9 cellular contexts compared by ENCODE assay signal in genomic region chr19:7395793-7396192, GRCh38. TPM values are rescaled to one million over a fixed set of nuclear protein-coding genes. Genes with fewer than 3 reads are reported as not detected.
DNase-seq lines count a peak whose midpoint lies in the region; ATAC-seq and TF ChIP-seq lines count a peak whose summit lies in the region.
"Had no signal": no experiment of that assay in that cellular context is flagged by ENCODE, and none has a peak within 500 bp of the region (broad histone marks: within the 10 kb centered on the region; RNA-seq: fewer than 3 reads in every experiment).

No MANE protein-coding gene starts in this region.

- peak overlapping the region; percentile 83 for H3K4me3 Mint-ChIP-seq in activated CD4-positive, alpha-beta T cell treated with anti-CD3 and anti-CD28 coated beads for 36 hours
- peak overlapping the region; percentile 85 for H3K4me3 Mint-ChIP-seq in activated naive CD8-positive, alpha-beta T cell treated with anti-CD3 and anti-CD28 coated beads for 36 hours

- CTCF ChIA-PET in activated CD4-positive, alpha-beta T cell treated with anti-CD3 and anti-CD28 coated beads for 36 hours (lab: Charles Lee) = no interaction called here

- intact Hi-C loops in activated CD4-positive, alpha-beta T cell treated with anti-CD3 and anti-CD28 coated beads for 36 hours (cut with DNase I, micrococcal nuclease) = loop anchor here in 1 of 2 experiments (1.0 to 2.0 kb wide), 5 partner anchors 93 to 435 kb away; partner anchors contain the start of genes EVI5L, MCOLN1, PET100 and PEX11G
- intact Hi-C loops in testis (cut with DNase I; ENCODE audit: low total_unique reads) = no loop called here

- peaks cover 22% of the 10 kb centered on the region for H3K4me1 ChIP-seq in testis

- H3K27ac Mint-ChIP-seq in activated CD4-positive, alpha-beta T cell treated with anti-CD3 and anti-CD28 coated beads for 36 hours = peak overlapping the region; percentile 89
- H3K27ac Mint-ChIP-seq in activated naive CD8-positive, alpha-beta T cell treated with anti-CD3 and anti-CD28 coated beads for 36 hours = peak overlapping the region; percentile 64

- ATAC-seq in activated CD4-positive, alpha-beta T cell treated with anti-CD3 and anti-CD28 coated beads for 36 hours = no peak

- peak overlapping the region; percentile 84 for H3K4me3 ChIP-seq in kidney epithelial cell (ENCODE audit: low read depth, low read length)
- H3K4me3 ChIP-seq in testis = peak overlapping the region; percentile 88 to 93

- H3K4me1 Mint-ChIP-seq in activated CD4-positive, alpha-beta T cell treated with anti-CD3 and anti-CD28 coated beads for 36 hours = peaks cover 41% of the 10 kb centered on the region
- H3K4me1 Mint-ChIP-seq in activated naive CD8-positive, alpha-beta T cell treated with anti-CD3 and anti-CD28 coated beads for 36 hours = peaks cover 33% of the 10 kb centered on the region

- no peak overlapping the region for H3K27ac ChIP-seq in testis

- no peaks in the 10 kb centered on the region for H3K27me3 ChIP-seq in kidney epithelial cell (ENCODE audit: control insufficient read depth, insufficient read depth, low read length)
- H3K27me3 ChIP-seq in testis = no peaks in the 10 kb centered on the region

- H3K36me3 Mint-ChIP-seq in activated CD4-positive, alpha-beta T cell treated with anti-CD3 and anti-CD28 coated beads for 36 hours (ENCODE audit: low read depth) = peaks cover 8% of the 10 kb centered on the region
- peaks cover 9% of the 10 kb centered on the region for H3K36me3 Mint-ChIP-seq in activated naive CD8-positive, alpha-beta T cell treated with anti-CD3 and anti-CD28 coated beads for 36 hours

- WGBS in testis, 2 donors = 5 to 10% methylated on average over 7 of the region's 7 CpGs

- TF ChIP-seq POLR2A in testis (IDR thresholded peaks at IDR 0.05) = no peak

- DNase-seq in activated CD4-positive, alpha-beta T cell treated with anti-CD3 and anti-CD28 coated beads for 36 hours = no peak
- DNase-seq in activated CD4-positive, alpha-beta T cell treated with anti-CD3 and anti-CD28 coated beads, Interleukin-2, amount 50 U/mL, for 1 hour = no peak
- no peak for DNase-seq in activated naive CD8-positive, alpha-beta T cell treated with anti-CD3 and anti-CD28 coated beads for 36 hours
- DNase-seq in kidney epithelial cell (ENCODE audit: low read depth) (no peak), testis (no peak), NCI-H345 (lab: John Stamatoyannopoulos, UW) (no peak), NCI-H2227 (lab: John Stamatoyannopoulos, UW; ENCODE audit: unreplicated experiment) (no peak), DMS79 treated with DMSO at 0.1 percent for 48 hours (lab: John Stamatoyannopoulos, UW) (no peak)
- DNase-seq: NCI-H748 treated with DMSO at 0.1 percent for 48 hours had no signal

- H3K9me3 Mint-ChIP-seq in activated CD4-positive, alpha-beta T cell treated with anti-CD3 and anti-CD28 coated beads for 36 hours (ENCODE audit: low read depth) = no peaks in the 10 kb centered on the region
- no peaks in the 10 kb centered on the region for H3K9me3 Mint-ChIP-seq in activated naive CD8-positive, alpha-beta T cell treated with anti-CD3 and anti-CD28 coated beads for 36 hours

- no peak for TF ChIP-seq CTCF in kidney epithelial cell (IDR thresholded peaks at IDR 0.05; ENCODE audit: insufficient read depth, low read length, poor library complexity, severe bottlenecking)
- no peak for TF ChIP-seq CTCF in testis (IDR thresholded peaks at IDR 0.05)

- no peaks in the 10 kb centered on the region for H3K9me3 ChIP-seq in testis

- H3K27me3 Mint-ChIP-seq in activated CD4-positive, alpha-beta T cell treated with anti-CD3 and anti-CD28 coated beads for 36 hours = no peaks in the 10 kb centered on the region
- H3K27me3 Mint-ChIP-seq in activated naive CD8-positive, alpha-beta T cell treated with anti-CD3 and anti-CD28 coated beads for 36 hours = no peaks in the 10 kb centered on the region

- POLR2A ChIA-PET in activated CD4-positive, alpha-beta T cell treated with anti-CD3 and anti-CD28 coated beads for 36 hours (lab: Charles Lee) = interaction anchor here (1.5 kb wide), 1 partner anchor 32 kb away, joined by 4 read pairs; no protein-coding TSS in a partner anchor

- H3K36me3 ChIP-seq in kidney epithelial cell (ENCODE audit: control insufficient read depth, insufficient read depth, low read length) (no peaks in the 10 kb centered on the region), testis (ENCODE audit: low read depth, missing control alignments) (no peaks in the 10 kb centered on the region)

RNA-seq across cellular contexts. Expression of gene ARHGEF18, which starts 47.1 kb away (rescaled TPM):
- total RNA-seq in activated CD4-positive, alpha-beta T cell treated with anti-CD3 and anti-CD28 coated beads for 36 hours = 10 to 100 TPM; 36.6 to 39.3 TPM
- total RNA-seq in activated naive CD8-positive, alpha-beta T cell treated with anti-CD3 and anti-CD28 coated beads for 36 hours = 10 to 100 TPM; 26.3 to 30.8 TPM
- total RNA-seq in kidney epithelial cell (123 and 139 TPM in 2 replicates), testis (10 to 100 TPM; 33.4 to 42.7 TPM)
- 17.9 TPM for polyA plus RNA-seq in testis (ENCODE audit: insufficient read depth, low read depth, low replicate concordance)
